ENCODE assay signal across 26 cellular contexts in genomic region chr13:30322428-30322827, GRCh38.
"Had no signal": no experiment of that assay in that cellular context is flagged by ENCODE, and none has a peak within 500 bp of the region (broad histone marks: within the 10 kb centered on the region; RNA-seq: fewer than 3 reads in every experiment).

No MANE protein-coding gene starts in this region.

- H3K4me3 Mint-ChIP-seq: effector memory CD8-positive, alpha-beta T cell; endodermal cell had no signal

- H3K27me3 Mint-ChIP-seq: effector memory CD8-positive, alpha-beta T cell had no signal

- H3K27ac ChIP-seq: coronary artery, dorsolateral prefrontal cortex, epithelial cell of prostate, esophagus squamous epithelium, gastrocnemius medialis, heart right ventricle, left lung, lower lobe of right lung had no signal

- H3K27ac Mint-ChIP-seq: effector memory CD8-positive, alpha-beta T cell; endodermal cell had no signal

- H3K9me3 Mint-ChIP-seq: effector memory CD8-positive, alpha-beta T cell had no signal

- H3K36me3 ChIP-seq: esophagus squamous epithelium, gastrocnemius medialis, heart right ventricle, left lung, lower lobe of right lung had no signal

- H3K4me3 ChIP-seq: coronary artery, dorsolateral prefrontal cortex, esophagus squamous epithelium, gastrocnemius medialis, heart right ventricle, left lung, lower lobe of right lung had no signal

- DNase-seq: dermis blood vessel endothelial cell; dorsolateral prefrontal cortex; effector CD4-positive, alpha-beta T cell; effector memory CD8-positive, alpha-beta T cell; endodermal cell; esophagus squamous epithelium; foreskin fibroblast; foreskin melanocyte; gastrocnemius medialis; glutamatergic neuron; head of caudate nucleus; heart right ventricle; hippocampal formation; left cardiac atrium; left lung; left ventricle myocardium superior; lower lobe of right lung; mesendoderm; midbrain had no signal

- H3K4me1 ChIP-seq: esophagus squamous epithelium, left lung, lower lobe of right lung had no signal

- ATAC-seq: effector memory CD8-positive, alpha-beta T cell; esophagus mucosa; gastrocnemius medialis; heart right ventricle; left cardiac atrium; left lung; left ventricle myocardium superior; lower lobe of right lung had no signal

- FAIRE-seq: colon, endometrium, islet of Langerhans, keratinocyte had no signal

- H3K27me3 ChIP-seq: dorsolateral prefrontal cortex, esophagus squamous epithelium, gastrocnemius medialis, heart right ventricle, left lung had no signal

- H3K9me3 ChIP-seq: esophagus squamous epithelium, gastrocnemius medialis, heart right ventricle, left lung, lower lobe of right lung had no signal
